In the genomic region with DNA sequence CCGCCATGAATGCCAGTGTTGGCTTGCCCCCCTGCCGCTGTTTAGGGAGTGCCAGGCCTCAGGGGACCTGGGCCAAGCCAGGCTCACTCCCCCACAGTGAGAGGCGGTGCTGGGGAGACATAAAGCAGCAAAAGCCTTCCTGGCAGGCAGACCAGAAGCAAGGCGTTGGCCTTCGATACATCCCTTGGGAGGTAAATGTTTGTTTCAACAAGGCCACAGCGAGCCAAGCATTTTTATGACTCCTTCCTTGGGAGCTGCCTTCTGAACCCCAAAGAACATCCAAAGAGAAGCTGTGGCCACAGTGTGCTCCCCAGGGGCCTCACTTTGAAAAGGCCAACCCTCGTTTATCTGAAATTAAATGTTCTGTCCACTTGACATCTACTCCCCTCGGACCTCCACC, we compare ENCODE assay signal across 18 cellular contexts.
DNase-seq lines count a peak whose midpoint lies in the region; ATAC-seq, FAIRE-seq and TF ChIP-seq lines count a peak whose summit lies in the region.
"Had no signal": no experiment of that assay in that cellular context is flagged by ENCODE, and none has a peak within 500 bp of the region (broad histone marks: within the 10 kb centered on the region; RNA-seq: fewer than 3 reads in every experiment).

No MANE protein-coding gene starts in this region.

- H3K79me2 ChIP-seq in GM12878 (ENCODE audit: control insufficient read depth, insufficient read depth, low read length), result peaks cover 4% of the 10 kb centered on the region

- no peak for TF ChIP-seq CTCF in GM12878 (IDR thresholded peaks at IDR 0.05 in 2 of 3, conservative IDR thresholded peaks at IDR 0.05 in 1 of 3; ENCODE audit: control insufficient read depth in 2 of 3, extremely low read depth in 1 of 3, insufficient read depth in 1 of 3, low read depth in 3 of 3, low read length in 3 of 3)
- no peak for TF ChIP-seq CTCF in transverse colon (IDR thresholded peaks at IDR 0.05)

- POLR2A ChIA-PET in GM12878 (lab: Charles Lee), result interaction anchor here (0.6 kb wide), 1 partner anchor 239 kb away, joined by 5 read pairs; no protein-coding TSS in a partner anchor

- 44% methylated on average over 8 of the region's 8 CpGs for WGBS in GM12878 (ENCODE audit: insufficient coverage, insufficient replicate concordance, low lambda C conversion rate, missing lambda C conversion rate)
- WGBS in transverse colon (ENCODE audit: low coverage in 1 of 2), 2 donors, result 19 to 31% methylated on average over 3 to 8 of the region's 8 CpGs

- no peak overlapping the region for H2AFZ ChIP-seq in GM12878 (ENCODE audit: control insufficient read depth, low read depth, low read length)

- FAIRE-seq in GM12878 (lab: Jason Lieb, UNC), result no peak
- FAIRE-seq: islet of Langerhans, RCC 7860 had no signal

- H3K36me3 ChIP-seq in GM12878 (ENCODE audit: control insufficient read depth in 2 of 2, insufficient read depth in 2 of 2, low read length in 1 of 2) (no peaks in the 10 kb centered on the region), transverse colon (no peaks in the 10 kb centered on the region)

- TF ChIP-seq POLR2A in GM12878 (IDR thresholded peaks at IDR 0.05; ENCODE audit: low read depth, low read length) (no peak), transverse colon (IDR thresholded peaks at IDR 0.05) (no peak)

- RAD21 ChIA-PET in GM12878 (lab: Charles Lee; ENCODE audit: unreplicated experiment), result interaction anchor here (1.4 kb wide), 1 partner anchor 117 kb away, joined by 4 read pairs; no protein-coding TSS in a partner anchor

- H3K27ac ChIP-seq in GM12878 (ENCODE audit: control insufficient read depth, insufficient read depth) (no peak overlapping the region), transverse colon (peak overlapping the region; percentile 2 to 59 (median 38))
- H3K27ac ChIP-seq: psoas muscle had no signal

- TF ChIP-seq RAD21 in GM12878 (IDR thresholded peaks at IDR 0.05; ENCODE audit: insufficient read depth, low read depth, low read length), result no peak

- TF ChIP-seq EP300 in GM12878 (IDR thresholded peaks at IDR 0.05; ENCODE audit: borderline replicate concordance in 1 of 2, control insufficient read depth in 1 of 2, low read depth in 2 of 2, low read length in 2 of 2) (no peak), transverse colon (IDR thresholded peaks at IDR 0.05; ENCODE audit: low read depth) (no peak)

- peak; percentile 74 for DNase-seq in H4 (ENCODE audit: low spot score)
- no peak for DNase-seq in GM12878 (ENCODE audit: low read depth, low spot score)
- peak; percentile 95 for DNase-seq in hepatic stellate cell (ENCODE audit: low spot score)
- no peak for DNase-seq in transverse colon
- DNase-seq in NCI-H187 (lab: John Stamatoyannopoulos, UW), result no peak
- DNase-seq in NAMALWA (ENCODE audit: low spot score), result no peak
- DNase-seq: activated CD4-positive, alpha-beta T cell treated with anti-CD3 and anti-CD28 coated beads for 48 hours; activated naive CD8-positive, alpha-beta T cell treated with anti-CD3 and anti-CD28 coated beads, Interleukin-2, amount 50 U/mL, for 24 hours; activated T-cell treated with anti-CD3 and anti-CD28 coated beads, Interleukin-2, amount 50 U/mL, for 4 hours; midbrain; NCI-H524; stimulated activated CD4-positive, alpha-beta T cell treated with anti-CD3 and anti-CD28 coated beads, Interleukin-2, amount 100 ng/mL, for 24 hours had no signal

- SMC1A ChIA-PET in GM12878 (lab: Charles Lee; ENCODE audit: uncharacterized antibody, unreplicated experiment), result interaction anchor here (0.9 kb wide), 1 partner anchor 13 kb away, joined by 6 read pairs; no protein-coding TSS in a partner anchor

- H3K4me2 ChIP-seq in GM12878 (ENCODE audit: control insufficient read depth, insufficient read depth), result no peak overlapping the region

- BruUV-seq in GM12878 (replicated peaks; lab: Mats Ljungman, UMichigan), result no TSS peak

- H3K9ac ChIP-seq in GM12878 (ENCODE audit: control insufficient read depth, insufficient read depth, low read length), result no peak overlapping the region

- H4K20me1 ChIP-seq in GM12878 (ENCODE audit: control insufficient read depth, insufficient read depth), result no peaks in the 10 kb centered on the region

- H3K4me3 ChIP-seq in GM12878, result no peak overlapping the region
- no peak overlapping the region for H3K4me3 ChIP-seq in transverse colon
- H3K4me3 ChIP-seq: psoas muscle had no signal

- CTCF ChIA-PET in GM12878 (lab: Yijun Ruan, JAX), result interaction anchor here (0.8 to 2.7 kb wide), 3 partner anchors 8 to 117 kb away, joined by 3 to 10 read pairs (median 4); no protein-coding TSS in a partner anchor

- H3K27me3 ChIP-seq in GM12878 (replicated peaks in 1 of 2; ENCODE audit: control insufficient read depth in 2 of 2, insufficient read depth in 2 of 2, low read length in 1 of 2) (no peaks in the 10 kb centered on the region), transverse colon (peaks cover 29% of the 10 kb centered on the region)

- intact Hi-C loops in GM12878 (cut with micrococcal nuclease; ENCODE audit: unreplicated experiment), result no loop called here
- intact Hi-C loops in transverse colon (cut with DNase I; ENCODE audit: low total_unique reads), result no loop called here

- H3K9me3 ChIP-seq in GM12878 (replicated peaks; ENCODE audit: control insufficient read depth, insufficient read depth, low read length) (no peaks in the 10 kb centered on the region), transverse colon (no peaks in the 10 kb centered on the region)
- H3K9me3 ChIP-seq: psoas muscle had no signal

- H3K4me1 ChIP-seq in GM12878 (ENCODE audit: control insufficient read depth, insufficient read depth, low read length) (peaks cover 32% of the 10 kb centered on the region), transverse colon (peaks cover 4 to 44% (median 31%) of the 10 kb centered on the region in 4 donors)

- in situ Hi-C loops in GM12878 (cut with MboI) (no loop called here), transverse colon (cut with MboI; ENCODE audit: low pct_ligation_motif_present in 1 of 4, low pct_unique_long_range_greater_than_20kb in 1 of 4, low sequenced_read_pairs in 3 of 4) (no loop called here)

- ATAC-seq in GM12878 (no peak), HG03565 (IDR thresholded peaks at IDR 0.05; ENCODE audit: unreplicated experiment) (no peak)
- ATAC-seq: activated naive CD8-positive, alpha-beta T cell treated with anti-CD3 and anti-CD28 coated beads, Interleukin-2, amount 50 U/mL, for 24 hours; activated T-cell treated with anti-CD3 and anti-CD28 coated beads, Interleukin-2, amount 50 U/mL, for 4 hours; esophagus mucosa; HCT116; psoas muscle had no signal

TF ChIP-seq in GM12878, 131 proteins besides CTCF, POLR2A, EP300 and RAD21:
- TF ChIP-seq MEF2B (IDR thresholded peaks at IDR 0.05; ENCODE audit: partially characterized antibody, poor library complexity, severe bottlenecking) (peak; percentile 40), SP1 (IDR thresholded peaks at IDR 0.05; ENCODE audit: low read depth, low read length) (no peak)

Comparison
In these comparisons a context has a peak if more than half of its experiments do, and no peak if none do; other contexts are left out.
1. DNase-seq: peak in H4 (single experiment) and hepatic stellate cell (single experiment); none in GM12878 (single experiment), transverse colon (single experiment), NCI-H187 (0 of 2) and NAMALWA (single experiment).